8 cellular contexts compared by ENCODE assay signal in the genomic region with DNA sequence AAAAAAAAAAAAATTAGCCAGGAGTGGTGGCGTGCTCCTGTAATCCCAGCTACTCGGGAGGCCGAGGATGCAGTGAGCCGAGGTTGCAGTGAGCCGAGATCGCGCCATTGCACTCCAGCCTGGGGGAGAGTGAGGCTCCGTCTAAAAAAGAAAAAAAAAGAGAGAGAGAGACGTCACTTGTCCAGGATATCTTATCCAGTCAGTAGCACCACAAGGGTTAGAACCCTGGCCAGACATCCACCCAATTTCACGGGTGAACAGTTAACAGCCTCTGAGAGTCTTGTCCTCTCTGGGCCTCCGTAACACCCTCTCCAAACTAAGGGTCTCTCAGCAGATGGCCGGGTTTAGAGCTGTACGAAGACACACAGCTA. TPM values are rescaled to one million over a fixed set of nuclear protein-coding genes. Genes with fewer than 3 reads are reported as not detected.
DNase-seq lines count a peak whose midpoint lies in the region; ATAC-seq and TF ChIP-seq lines count a peak whose summit lies in the region.

No MANE protein-coding gene starts in this region.

- TF ChIP-seq CTCF in choroid plexus epithelial cell (conservative IDR thresholded peaks at IDR 0.05; ENCODE audit: low read depth, low read length) (no peak), natural killer cell (IDR thresholded peaks at IDR 0.05) (no peak)

- H3K4me1 Mint-ChIP-seq in natural killer cell = peaks cover 41 to 42% of the 10 kb centered on the region in 2 donors

- H3K9ac ChIP-seq in BLaER1 = peak overlapping the region; percentile 96

- peaks cover 40% of the 10 kb centered on the region for H4K20me1 ChIP-seq in BLaER1

- peaks cover 15% of the 10 kb centered on the region; the same call in 1 of the 2 replicates for H3K36me3 ChIP-seq in BLaER1

- H3K36me3 Mint-ChIP-seq in natural killer cell = no peaks in the 10 kb centered on the region

- peak overlapping the region; percentile 94 to 95 for H3K27ac Mint-ChIP-seq in natural killer cell

- H3K27ac ChIP-seq in BLaER1 = peak overlapping the region; percentile 97

- H3K4me2 ChIP-seq in BLaER1 = peak overlapping the region; percentile 95

- no peaks in the 10 kb centered on the region for H3K9me3 ChIP-seq in BLaER1

- intact Hi-C loops in natural killer cell (cut with micrococcal nuclease) = loop anchor here (1.0 to 5.0 kb wide), 3 partner anchors 48 to 267 kb away; no protein-coding TSS in a partner anchor

- H3K4me3 ChIP-seq in BLaER1 (peak overlapping the region; percentile 92), choroid plexus epithelial cell (ENCODE audit: low read depth, low read length) (peak overlapping the region; percentile 93)

- H3K9me3 Mint-ChIP-seq in natural killer cell = no peaks in the 10 kb centered on the region

- ATAC-seq in HG03520 (IDR thresholded peaks at IDR 0.05; ENCODE audit: unreplicated experiment) = peak; percentile 3
- no peak for ATAC-seq in natural killer cell

- peak overlapping the region; percentile 96 for H3K4me3 Mint-ChIP-seq in natural killer cell

- DNase-seq in choroid plexus epithelial cell (ENCODE audit: low read depth) (no peak), natural killer cell (no peak), KG1 (lab: John Stamatoyannopoulos, UW) (no peak), germinal center (ENCODE audit: low spot score) (no peak), NCI-H128 (lab: John Stamatoyannopoulos, UW; ENCODE audit: unreplicated experiment) (no peak), NCI-H2227 treated with DMSO at 0.1 percent for 48 hours (lab: John Stamatoyannopoulos, UW) (no peak)

- H3K4me1 ChIP-seq in BLaER1 = peaks cover 48% of the 10 kb centered on the region

- H3K27me3 ChIP-seq in BLaER1 = no peaks in the 10 kb centered on the region

- H3K27me3 Mint-ChIP-seq in natural killer cell (ENCODE audit: low read depth in 2 of 2) = no peaks in the 10 kb centered on the region

RNA-seq across cellular contexts. Expression of gene CLPTM1, which starts 0.9 kb away (rescaled TPM):
- total RNA-seq in natural killer cell = 100 to 1,000 TPM in 2 of 3 donors, 10 to 100 TPM in 1; 97.1 to 125 (median 120) TPM

RNA-seq across cellular contexts. Expression of gene APOC2, which starts 8.4 kb away (rescaled TPM):
- not detected for total RNA-seq in natural killer cell

RNA-seq across cellular contexts. Expression of gene APOC4, which starts 12.2 kb away (rescaled TPM):
- total RNA-seq in natural killer cell = not detected

RNA-seq across cellular contexts. Expression of gene APOC1, which starts 39.9 kb away (rescaled TPM):
- total RNA-seq in natural killer cell = not detected

RNA-seq across cellular contexts. Expression of gene RELB, which starts 47.0 kb away (rescaled TPM):
- 100 to 1,000 TPM in 2 of 3 donors, 10 to 100 TPM in 1; 92.4 to 119 (median 105) TPM for total RNA-seq in natural killer cell
